ENCODE assay signal across 12 cellular contexts in the genomic region with DNA sequence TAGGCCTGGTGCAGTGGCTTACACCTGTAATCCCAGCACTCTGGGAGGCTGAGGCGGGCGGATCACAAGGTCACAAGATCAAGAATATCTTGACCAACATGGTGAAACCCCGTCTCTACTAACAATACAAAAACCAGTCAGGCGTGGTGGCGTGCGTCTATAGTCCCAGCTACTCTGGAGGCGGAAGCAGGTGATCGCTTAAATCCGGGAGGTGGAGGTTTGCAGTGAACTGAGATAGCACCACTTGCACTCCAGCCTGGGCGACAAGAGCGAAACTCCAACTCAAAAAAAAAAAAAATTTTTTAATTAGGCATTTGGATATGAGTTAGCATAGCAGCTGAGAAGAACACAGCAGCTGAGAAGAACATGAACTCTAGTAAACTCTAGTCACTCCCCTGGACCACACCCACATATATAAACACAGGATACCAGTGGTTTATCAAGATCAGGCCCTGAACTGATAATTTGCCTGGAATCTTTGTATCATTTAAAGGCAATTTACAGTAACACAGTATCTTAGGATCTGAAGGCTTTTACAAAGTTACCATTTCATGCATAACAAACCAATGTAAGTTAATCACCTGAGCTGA. TPM values are rescaled to one million over a fixed set of nuclear protein-coding genes. Genes with fewer than 3 reads are reported as not detected.
DNase-seq lines count a peak whose midpoint lies in the region; ATAC-seq, FAIRE-seq and TF ChIP-seq lines count a peak whose summit lies in the region.
"Had no signal": no experiment of that assay in that cellular context is flagged by ENCODE, and none has a peak within 500 bp of the region (broad histone marks: within the 10 kb centered on the region; RNA-seq: fewer than 3 reads in every experiment).

No MANE protein-coding gene starts in this region.

- TF ChIP-seq CTCF in bronchial epithelial cell (IDR thresholded peaks at IDR 0.05; ENCODE audit: insufficient read depth, low read length, severe bottlenecking) (no peak), right atrium auricular region (IDR thresholded peaks at IDR 0.05) (no peak)

- H3K27me3 ChIP-seq in bronchial epithelial cell (ENCODE audit: control insufficient read depth, insufficient read depth, low read length) (no peaks in the 10 kb centered on the region), right atrium auricular region (no peaks in the 10 kb centered on the region)

- H3K9me3 ChIP-seq in right atrium auricular region: no peaks in the 10 kb centered on the region

- no peak overlapping the region for H3K27ac ChIP-seq in right atrium auricular region
- H3K27ac ChIP-seq: SK-N-MC had no signal

- H3K27ac Mint-ChIP-seq in stimulated activated memory B cell treated with anti-CD40 and anti-IgM and Interleukin-4, amounts not matched to agents 10 μg/mL and 1 μg/mL and 100 μg/mL, for 72 hours: peak overlapping the region; percentile 28
- H3K27ac Mint-ChIP-seq in activated naive CD4-positive, alpha-beta T cell treated with anti-CD3 and anti-CD28 coated beads, Interleukin-2, amount 50 U/mL, for 72 hours: no peak overlapping the region
- H3K27ac Mint-ChIP-seq: endodermal cell had no signal

- H3K4me3 ChIP-seq in bronchial epithelial cell (ENCODE audit: low read depth, low read length) (no peak overlapping the region), right atrium auricular region (no peak overlapping the region)
- H3K4me3 ChIP-seq: SK-N-MC had no signal

- DNase-seq in NCI-H1105 (lab: John Stamatoyannopoulos, UW) (peak; percentile 7), NCI-H1105 treated with DMSO at 0.1 percent for 48 hours (lab: John Stamatoyannopoulos, UW) (no peak), NCI-H2029 (lab: John Stamatoyannopoulos, UW) (peak; percentile 58), bronchial epithelial cell (ENCODE audit: low read depth) (peak; percentile 62), NAMALWA (ENCODE audit: low spot score) (no peak), right atrium auricular region (ENCODE audit: low spot score) (no peak)
- DNase-seq in activated naive CD4-positive, alpha-beta T cell treated with anti-CD3 and anti-CD28 coated beads, Interleukin-2, amount 50 U/mL, for 72 hours (ENCODE audit: low spot score in 2 of 2): no peak
- DNase-seq: endodermal cell, Kasumi-1, kidney had no signal

- H3K36me3 ChIP-seq in bronchial epithelial cell (ENCODE audit: control insufficient read depth, insufficient read depth, low read length): no peaks in the 10 kb centered on the region
- H3K36me3 ChIP-seq in right atrium auricular region: no peaks in the 10 kb centered on the region

- H3K4me3 Mint-ChIP-seq in stimulated activated memory B cell treated with anti-CD40 and anti-IgM and Interleukin-4, amounts not matched to agents 10 μg/mL and 1 μg/mL and 100 μg/mL, for 72 hours: no peak overlapping the region
- H3K4me3 Mint-ChIP-seq: endodermal cell had no signal

- no peak for FAIRE-seq in bronchial epithelial cell (lab: Jason Lieb, UNC)
- FAIRE-seq: kidney had no signal

- no peaks in the 10 kb centered on the region for H3K36me3 Mint-ChIP-seq in stimulated activated memory B cell treated with anti-CD40 and anti-IgM and Interleukin-4, amounts not matched to agents 10 μg/mL and 1 μg/mL and 100 μg/mL, for 72 hours
- H3K36me3 Mint-ChIP-seq in activated naive CD4-positive, alpha-beta T cell treated with anti-CD3 and anti-CD28 coated beads, Interleukin-2, amount 50 U/mL, for 72 hours: no peaks in the 10 kb centered on the region

- H3K4me1 ChIP-seq in right atrium auricular region: peaks cover 0 to 7% of the 10 kb centered on the region in 2 donors

- ATAC-seq in stimulated activated memory B cell treated with anti-CD40 and anti-IgM and Interleukin-4, amounts not matched to agents 10 μg/mL and 1 μg/mL and 100 μg/mL, for 72 hours: peak; percentile 50
- ATAC-seq in activated naive CD4-positive, alpha-beta T cell treated with anti-CD3 and anti-CD28 coated beads, Interleukin-2, amount 50 U/mL, for 72 hours: no peak

- no peaks in the 10 kb centered on the region for H3K9me3 Mint-ChIP-seq in stimulated activated memory B cell treated with anti-CD40 and anti-IgM and Interleukin-4, amounts not matched to agents 10 μg/mL and 1 μg/mL and 100 μg/mL, for 72 hours
- H3K9me3 Mint-ChIP-seq in activated naive CD4-positive, alpha-beta T cell treated with anti-CD3 and anti-CD28 coated beads, Interleukin-2, amount 50 U/mL, for 72 hours: no peaks in the 10 kb centered on the region

- no peaks in the 10 kb centered on the region for H3K27me3 Mint-ChIP-seq in stimulated activated memory B cell treated with anti-CD40 and anti-IgM and Interleukin-4, amounts not matched to agents 10 μg/mL and 1 μg/mL and 100 μg/mL, for 72 hours

- peaks cover 19% of the 10 kb centered on the region for H3K4me1 Mint-ChIP-seq in stimulated activated memory B cell treated with anti-CD40 and anti-IgM and Interleukin-4, amounts not matched to agents 10 μg/mL and 1 μg/mL and 100 μg/mL, for 72 hours

RNA-seq across cellular contexts. Expression of gene UGCG, which starts 4.6 kb away (rescaled TPM):
- 53.9 and 65.0 TPM in 2 replicates for total RNA-seq in bronchial epithelial cell
- total RNA-seq in activated naive CD4-positive, alpha-beta T cell treated with anti-CD3 and anti-CD28 coated beads, Interleukin-2, amount 50 U/mL, for 72 hours: 10 to 100 TPM; 12.5 to 23.5 TPM
- total RNA-seq in right atrium auricular region: 10 to 100 TPM; 10.3 to 10.8 TPM

Comparison
In these comparisons a context has a peak if more than half of its experiments do, and no peak if none do; other contexts are left out.
1. DNase-seq: peak in NCI-H1105 (single experiment), NCI-H2029 (single experiment) and bronchial epithelial cell (single experiment); none in NCI-H1105 treated with DMSO at 0.1 percent for 48 hours (single experiment), activated naive CD4-positive, alpha-beta T cell treated with anti-CD3 and anti-CD28 coated beads, Interleukin-2, amount 50 U/mL, for 72 hours (0 of 2), NAMALWA (single experiment) and right atrium auricular region (single experiment).